In the genomic region with DNA sequence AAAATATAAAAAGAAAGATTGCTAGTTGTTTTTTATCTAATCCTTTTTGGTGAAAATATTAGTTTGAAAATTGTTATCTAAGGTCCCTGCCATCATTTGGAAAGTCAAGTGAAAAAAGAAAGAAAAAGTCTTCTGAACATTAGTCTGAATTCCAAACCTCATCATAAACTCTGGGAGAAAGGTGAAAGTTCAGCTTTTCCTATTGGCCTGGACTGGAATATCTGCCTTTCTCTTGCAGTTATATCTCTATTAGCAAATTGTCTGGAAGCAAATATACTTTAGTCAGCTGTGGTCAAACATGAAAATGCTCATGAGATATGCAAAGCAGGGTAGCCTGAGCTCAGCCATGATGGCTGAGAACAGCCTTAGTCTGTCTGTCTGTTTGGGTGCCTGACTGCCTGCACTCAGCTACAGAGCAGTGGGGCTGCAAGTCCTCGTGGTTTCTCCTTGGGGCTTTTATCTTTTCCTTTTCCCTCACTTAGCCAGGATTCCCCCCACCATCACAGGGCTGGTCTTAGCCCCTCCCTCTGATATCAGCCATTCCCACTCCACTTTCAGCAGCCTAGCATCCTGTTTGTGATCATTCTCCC, we compare ENCODE assay signal across 10 cellular contexts. TPM values are rescaled to one million over a fixed set of nuclear protein-coding genes. Genes with fewer than 3 reads are reported as not detected.
DNase-seq lines count a peak whose midpoint lies in the region; ATAC-seq and TF ChIP-seq lines count a peak whose summit lies in the region.
"Had no signal": no experiment of that assay in that cellular context is flagged by ENCODE, and none has a peak within 500 bp of the region (broad histone marks: within the 10 kb centered on the region; RNA-seq: fewer than 3 reads in every experiment).

No MANE protein-coding gene starts in this region.

- H3K9me3 Mint-ChIP-seq in CD8-positive, alpha-beta memory T cell: no peaks in the 10 kb centered on the region
- no peaks in the 10 kb centered on the region for H3K9me3 Mint-ChIP-seq in neural progenitor cell
- H3K9me3 Mint-ChIP-seq: stimulated activated effector memory CD8-positive, alpha-beta T cell treated with anti-CD3 and anti-CD28 coated beads, Interleukin-12 subunit alpha, Interleukin-12 subunit beta, amount 100 ng/mL, for 72 hours had no signal

- no peaks in the 10 kb centered on the region for H3K36me3 ChIP-seq in Loucy (ENCODE audit: insufficient read depth, low read length)
- H3K36me3 ChIP-seq in stomach: no peaks in the 10 kb centered on the region
- H3K36me3 ChIP-seq in CD8-positive, alpha-beta memory T cell (ENCODE audit: insufficient read depth, low read length): no peaks in the 10 kb centered on the region
- no peaks in the 10 kb centered on the region for H3K36me3 ChIP-seq in neural progenitor cell
- H3K36me3 ChIP-seq in esophagus muscularis mucosa: no peaks in the 10 kb centered on the region
- H3K36me3 ChIP-seq: left ventricle myocardium inferior had no signal

- no peaks in the 10 kb centered on the region for H3K9me2 ChIP-seq in Loucy (replicated peaks; ENCODE audit: low read depth, low read length)

- H3K27ac ChIP-seq in stomach: peak overlapping the region; percentile 26 to 64 (median 52)
- H3K27ac ChIP-seq in CD8-positive, alpha-beta memory T cell (ENCODE audit: low read depth, low read length): no peak overlapping the region
- no peak overlapping the region for H3K27ac ChIP-seq in neural progenitor cell
- H3K27ac ChIP-seq in esophagus muscularis mucosa (replicated peaks in 1 of 4): no peak overlapping the region
- H3K27ac ChIP-seq: left ventricle myocardium inferior had no signal

- no peaks in the 10 kb centered on the region for H4K20me1 ChIP-seq in Loucy (ENCODE audit: insufficient read depth, low read length, poor library complexity, severe bottlenecking)
- no peaks in the 10 kb centered on the region for H4K20me1 ChIP-seq in neural progenitor cell (ENCODE audit: low read depth)

- H3F3A ChIP-seq in Loucy (ENCODE audit: low read depth) (0 out of 2 replicates have a peak, but pooled peaks cover 3% of the 10 kb centered on the region), neural progenitor cell (ENCODE audit: low read depth) (peaks cover 2% of the 10 kb centered on the region)

- TF ChIP-seq CTCF in Loucy (conservative IDR thresholded peaks at IDR 0.05; ENCODE audit: low read length): no peak
- no peak for TF ChIP-seq CTCF in stomach (IDR thresholded peaks at IDR 0.05)
- TF ChIP-seq CTCF in neural progenitor cell (IDR thresholded peaks at IDR 0.05): no peak
- TF ChIP-seq CTCF in esophagus muscularis mucosa (IDR thresholded peaks at IDR 0.05): no peak

- DNase-seq in stomach (no peak), neural progenitor cell (ENCODE audit: low spot score) (no peak), esophagus muscularis mucosa (ENCODE audit: extremely low spot score) (no peak)
- no peak for DNase-seq in CD8-positive, alpha-beta memory T cell
- DNase-seq: KG1, left ventricle myocardium inferior had no signal

- H3K4me2 ChIP-seq in Loucy (ENCODE audit: low read depth, low read length, poor library complexity, severe bottlenecking) (no peak overlapping the region), neural progenitor cell (no peak overlapping the region)

- H3K4me3 Mint-ChIP-seq in CD8-positive, alpha-beta memory T cell: no peak overlapping the region
- H3K4me3 Mint-ChIP-seq in neural progenitor cell: no peak overlapping the region
- H3K4me3 Mint-ChIP-seq: stimulated activated effector memory CD8-positive, alpha-beta T cell treated with anti-CD3 and anti-CD28 coated beads, Interleukin-12 subunit alpha, Interleukin-12 subunit beta, amount 100 ng/mL, for 72 hours had no signal

- peaks cover 0 to 18% (median 16%) of the 10 kb centered on the region in 3 donors for H3K36me3 Mint-ChIP-seq in CD8-positive, alpha-beta memory T cell
- peaks cover 2% of the 10 kb centered on the region for H3K36me3 Mint-ChIP-seq in neural progenitor cell
- H3K36me3 Mint-ChIP-seq: stimulated activated effector memory CD8-positive, alpha-beta T cell treated with anti-CD3 and anti-CD28 coated beads, Interleukin-12 subunit alpha, Interleukin-12 subunit beta, amount 100 ng/mL, for 72 hours had no signal

- H3K79me2 ChIP-seq in Loucy (ENCODE audit: insufficient read depth, low read length) (no peaks in the 10 kb centered on the region), neural progenitor cell (ENCODE audit: low read depth) (no peaks in the 10 kb centered on the region)

- peak overlapping the region; percentile 59; the same call in 1 of the 2 replicates for H2AFZ ChIP-seq in Loucy (ENCODE audit: low read length)
- no peak overlapping the region for H2AFZ ChIP-seq in neural progenitor cell (replicated peaks)

- H3K9me3 ChIP-seq in Loucy (ENCODE audit: insufficient read depth, low read depth, low read length): no peaks in the 10 kb centered on the region
- no peaks in the 10 kb centered on the region for H3K9me3 ChIP-seq in stomach
- H3K9me3 ChIP-seq in CD8-positive, alpha-beta memory T cell (ENCODE audit: low read length): no peaks in the 10 kb centered on the region
- no peaks in the 10 kb centered on the region for H3K9me3 ChIP-seq in neural progenitor cell (ENCODE audit: low read depth)
- H3K9me3 ChIP-seq in esophagus muscularis mucosa: no peaks in the 10 kb centered on the region
- H3K9me3 ChIP-seq: left ventricle myocardium inferior had no signal

- no peaks in the 10 kb centered on the region for H3K27me3 Mint-ChIP-seq in CD8-positive, alpha-beta memory T cell
- H3K27me3 Mint-ChIP-seq in neural progenitor cell (ENCODE audit: insufficient read depth, low read depth): peaks cover 2% of the 10 kb centered on the region

- intact Hi-C loops in stomach (cut with DNase I; ENCODE audit: low total_unique reads) (no loop called here), esophagus muscularis mucosa (cut with DNase I) (no loop called here)

- ATAC-seq in GM19397 (IDR thresholded peaks at IDR 0.05; ENCODE audit: unreplicated experiment) (peak; percentile 73), HG02840 (IDR thresholded peaks at IDR 0.05; ENCODE audit: low FRiP score, unreplicated experiment) (peak; percentile 55)
- ATAC-seq: stimulated activated effector memory CD8-positive, alpha-beta T cell treated with anti-CD3 and anti-CD28 coated beads, Interleukin-12 subunit alpha, Interleukin-12 subunit beta, amount 100 ng/mL, for 72 hours had no signal

- TF ChIP-seq EP300 in stomach (IDR thresholded peaks at IDR 0.05) (no peak), esophagus muscularis mucosa (IDR thresholded peaks at IDR 0.05) (no peak)

- H3K27ac Mint-ChIP-seq in CD8-positive, alpha-beta memory T cell: no peak overlapping the region
- no peak overlapping the region for H3K27ac Mint-ChIP-seq in neural progenitor cell
- H3K27ac Mint-ChIP-seq: stimulated activated effector memory CD8-positive, alpha-beta T cell treated with anti-CD3 and anti-CD28 coated beads, Interleukin-12 subunit alpha, Interleukin-12 subunit beta, amount 100 ng/mL, for 72 hours had no signal

- H3K9ac ChIP-seq in Loucy (ENCODE audit: low read depth, low read length, poor library complexity, severe bottlenecking) (no peak overlapping the region), neural progenitor cell (no peak overlapping the region)

- no peak overlapping the region for H3K4me3 ChIP-seq in Loucy (ENCODE audit: low read length, poor library complexity, severe bottlenecking)
- H3K4me3 ChIP-seq in stomach: no peak overlapping the region
- no peak overlapping the region for H3K4me3 ChIP-seq in CD8-positive, alpha-beta memory T cell (ENCODE audit: low read length)
- H3K4me3 ChIP-seq in neural progenitor cell: no peak overlapping the region
- H3K4me3 ChIP-seq in esophagus muscularis mucosa: no peak overlapping the region
- H3K4me3 ChIP-seq: left ventricle myocardium inferior had no signal

- POLR2A ChIA-PET in CD8-positive, alpha-beta memory T cell (lab: Charles Lee): no interaction called here

- TF ChIP-seq POLR2A in stomach (IDR thresholded peaks at IDR 0.05): no peak
- TF ChIP-seq POLR2A in esophagus muscularis mucosa (IDR thresholded peaks at IDR 0.05; ENCODE audit: low read depth): no peak

- CTCF ChIA-PET in CD8-positive, alpha-beta memory T cell (lab: Charles Lee): no interaction called here

- no peaks in the 10 kb centered on the region for H3K4me1 Mint-ChIP-seq in CD8-positive, alpha-beta memory T cell
- peaks cover 15% of the 10 kb centered on the region for H3K4me1 Mint-ChIP-seq in neural progenitor cell
- H3K4me1 Mint-ChIP-seq: stimulated activated effector memory CD8-positive, alpha-beta T cell treated with anti-CD3 and anti-CD28 coated beads, Interleukin-12 subunit alpha, Interleukin-12 subunit beta, amount 100 ng/mL, for 72 hours had no signal

- H3K27me3 ChIP-seq in Loucy (ENCODE audit: insufficient read depth, low read length, poor library complexity, severe bottlenecking): no peaks in the 10 kb centered on the region
- H3K27me3 ChIP-seq in stomach: no peaks in the 10 kb centered on the region
- H3K27me3 ChIP-seq in CD8-positive, alpha-beta memory T cell (ENCODE audit: insufficient read depth, low read length, poor library complexity, severe bottlenecking): no peaks in the 10 kb centered on the region
- H3K27me3 ChIP-seq in neural progenitor cell: no peaks in the 10 kb centered on the region
- no peaks in the 10 kb centered on the region for H3K27me3 ChIP-seq in esophagus muscularis mucosa

- H3K4me1 ChIP-seq in Loucy (ENCODE audit: insufficient read depth, low read length, poor library complexity, severe bottlenecking) (peaks cover 10% of the 10 kb centered on the region), stomach (peaks cover 25 to 49% (median 31%) of the 10 kb centered on the region in 4 donors), neural progenitor cell (peaks cover 7% of the 10 kb centered on the region), esophagus muscularis mucosa (peaks cover 0 to 14% (median 0%) of the 10 kb centered on the region in 4 donors)
- H3K4me1 ChIP-seq in CD8-positive, alpha-beta memory T cell (ENCODE audit: insufficient read depth, low read length): no peaks in the 10 kb centered on the region

- 7 to 48% (median 27%) methylated on average over 1 of the region's 1 CpG for WGBS in stomach, 5 donors
- 63% methylated on average over 1 of the region's 1 CpG for WGBS in esophagus muscularis mucosa

RNA-seq across cellular contexts. Expression of gene PGRMC2, which starts 19.5 kb away (rescaled TPM):
- total RNA-seq in stomach: 100 to 1,000 TPM in 1 of 5 donors, 10 to 100 TPM in 3, 1 to 10 TPM in 1; 7.2 to 101 (median 79.4) TPM
- 10 to 100 TPM; 18.4 to 42.1 (median 35.1) TPM for polyA plus RNA-seq in stomach
- total RNA-seq in CD8-positive, alpha-beta memory T cell: 10 to 100 TPM; 36.9 to 40.5 TPM
- 23.6 TPM for polyA plus RNA-seq in CD8-positive, alpha-beta memory T cell
- 29.3 and 58.8 TPM in 2 replicates for total RNA-seq in neural progenitor cell (ENCODE audit: low replicate concordance)
- total RNA-seq in esophagus muscularis mucosa: 10 to 100 TPM; 57.3 to 74.3 (median 59.4) TPM

Comparison
In these comparisons a context has a peak if more than half of its experiments do, and no peak if none do; other contexts are left out.
1. H3K27ac ChIP-seq: peak in stomach (5 of 5); none in CD8-positive, alpha-beta memory T cell (single experiment), neural progenitor cell (single experiment) and esophagus muscularis mucosa (0 of 4).